ENCODE assay signal across 8 cellular contexts in the genomic region with DNA sequence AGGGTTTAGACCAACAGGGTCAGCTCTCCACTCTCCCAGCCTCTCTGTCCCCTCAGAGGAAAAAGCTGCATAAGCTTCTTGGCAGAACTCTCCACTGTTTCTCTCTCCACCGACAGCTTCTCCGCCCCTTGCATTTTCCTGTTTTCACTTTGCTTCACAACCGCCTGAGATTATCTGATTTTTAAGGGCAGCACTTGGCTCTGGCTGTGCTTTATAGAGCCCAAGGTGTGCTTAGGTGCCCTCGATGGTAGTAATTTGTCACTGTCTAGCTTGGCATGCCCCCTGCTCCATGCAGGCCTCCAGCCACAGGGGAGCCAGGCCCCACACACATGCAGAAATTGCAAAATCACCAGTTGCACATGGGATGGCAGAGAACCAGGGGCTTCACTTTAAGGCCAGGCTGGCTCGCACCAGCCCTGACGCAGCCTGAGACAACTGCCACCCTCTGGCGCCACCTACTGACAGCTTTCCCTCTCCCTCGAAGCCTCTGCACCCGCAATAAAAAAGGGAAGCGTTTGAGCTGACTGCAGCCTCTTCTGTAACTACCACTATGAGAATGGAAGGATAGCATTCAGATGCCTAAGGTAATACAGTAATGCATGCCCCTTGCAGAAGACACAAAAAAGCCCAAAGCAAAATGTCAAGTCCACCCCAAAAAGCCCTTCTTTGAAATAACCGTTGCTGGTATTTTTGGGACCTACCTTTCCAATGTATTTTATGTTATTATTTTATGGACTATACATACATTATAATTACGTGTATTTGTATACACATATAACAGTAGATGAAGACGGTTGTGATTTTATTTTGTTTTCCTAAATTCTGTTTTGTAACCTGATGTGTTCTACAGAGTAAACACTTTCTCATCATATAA. TPM values are rescaled to one million over a fixed set of nuclear protein-coding genes. Genes with fewer than 3 reads are reported as not detected.
DNase-seq lines count a peak whose midpoint lies in the region; ATAC-seq and TF ChIP-seq lines count a peak whose summit lies in the region.

No MANE protein-coding gene starts in this region.

- H3K4me1 Mint-ChIP-seq in immature natural killer cell, result peaks cover 0 to 8% of the 10 kb centered on the region in 2 donors

- DNase-seq in 8988T, result peak; percentile 53
- peak; percentile 58 for DNase-seq in NCI-H2029 treated with DMSO at 0.1 percent for 48 hours (lab: John Stamatoyannopoulos, UW)
- DNase-seq in UCSD-AML1 (lab: John Stamatoyannopoulos, UW; ENCODE audit: unreplicated experiment), result peak; percentile 84
- DNase-seq in body of pancreas, result peak; percentile 73 to 83 (median 78)
- DNase-seq in immature natural killer cell, result peak; percentile 22 to 36 (median 33)
- DNase-seq in stimulated activated CD4-positive, alpha-beta T cell treated with anti-CD3 and anti-CD28 coated beads, Interleukin-1b, Interleukin-23, amount 100 ng/mL, for 1 hour (ENCODE audit: low read depth in 2 of 2), result peak; percentile 20 to 60

- WGBS in body of pancreas, 2 donors, result 6% methylated on average over 13 of the region's 13 CpGs

- TF ChIP-seq CTCF in body of pancreas (IDR thresholded peaks at IDR 0.05), result peak; percentile 52 to 78 (median 75)

- no peaks in the 10 kb centered on the region for H3K36me3 ChIP-seq in body of pancreas (replicated peaks in 1 of 2; ENCODE audit: insufficient read depth in 1 of 2, low read depth in 2 of 2)

- peaks cover 6% of the 10 kb centered on the region for H3K4me1 ChIP-seq in body of pancreas

- no peaks in the 10 kb centered on the region for H3K9me3 ChIP-seq in body of pancreas

- H3K27ac ChIP-seq in body of pancreas, result no peak overlapping the region

- no peak for TF ChIP-seq POLR2A in body of pancreas (IDR thresholded peaks at IDR 0.05)

- H3K9me3 Mint-ChIP-seq in immature natural killer cell, result peaks cover 0 to 4% (median 0%) of the 10 kb centered on the region in 6 donors

- intact Hi-C loops in body of pancreas (cut with DNase I), result no loop called here

- H3K27me3 ChIP-seq in body of pancreas, result no peaks in the 10 kb centered on the region

- H3K36me3 Mint-ChIP-seq in immature natural killer cell, result no peaks in the 10 kb centered on the region

- ATAC-seq in GM18499 (IDR thresholded peaks at IDR 0.05; ENCODE audit: insufficient read depth, unreplicated experiment) (peak; percentile 63), HG02981 (IDR thresholded peaks at IDR 0.05; ENCODE audit: unreplicated experiment) (peak; percentile 92), body of pancreas (peak; percentile 80)

- H3K4me3 ChIP-seq in body of pancreas, result no peak overlapping the region

- H3K27ac Mint-ChIP-seq in immature natural killer cell, result no peak overlapping the region

- H3K4me3 Mint-ChIP-seq in immature natural killer cell, result no peak overlapping the region

- H3K27me3 Mint-ChIP-seq in immature natural killer cell (ENCODE audit: low read depth in 3 of 3), result peaks cover 3 to 10% (median 5%) of the 10 kb centered on the region in 3 donors

RNA-seq across cellular contexts. Expression of gene RIMBP2, which starts 32.0 kb away (rescaled TPM):
- 10 to 100 TPM in 1 of 2 donors, 1 to 10 TPM in 1; 7.3 to 27.4 TPM for total RNA-seq in body of pancreas
- not detected for polyA plus RNA-seq in immature natural killer cell

Comparison
In these comparisons a context has a peak if more than half of its experiments do, and no peak if none do; other contexts are left out.
1. DNase-seq: peak in every context shown above with its lines; median percentile 84 in UCSD-AML1; 78 in body of pancreas; 58 in NCI-H2029 treated with DMSO at 0.1 percent for 48 hours; 53 in 8988T; 40 in stimulated activated CD4-positive, alpha-beta T cell treated with anti-CD3 and anti-CD28 coated beads, Interleukin-1b, Interleukin-23, amount 100 ng/mL, for 1 hour; 33 in immature natural killer cell.